In the genomic region with DNA sequence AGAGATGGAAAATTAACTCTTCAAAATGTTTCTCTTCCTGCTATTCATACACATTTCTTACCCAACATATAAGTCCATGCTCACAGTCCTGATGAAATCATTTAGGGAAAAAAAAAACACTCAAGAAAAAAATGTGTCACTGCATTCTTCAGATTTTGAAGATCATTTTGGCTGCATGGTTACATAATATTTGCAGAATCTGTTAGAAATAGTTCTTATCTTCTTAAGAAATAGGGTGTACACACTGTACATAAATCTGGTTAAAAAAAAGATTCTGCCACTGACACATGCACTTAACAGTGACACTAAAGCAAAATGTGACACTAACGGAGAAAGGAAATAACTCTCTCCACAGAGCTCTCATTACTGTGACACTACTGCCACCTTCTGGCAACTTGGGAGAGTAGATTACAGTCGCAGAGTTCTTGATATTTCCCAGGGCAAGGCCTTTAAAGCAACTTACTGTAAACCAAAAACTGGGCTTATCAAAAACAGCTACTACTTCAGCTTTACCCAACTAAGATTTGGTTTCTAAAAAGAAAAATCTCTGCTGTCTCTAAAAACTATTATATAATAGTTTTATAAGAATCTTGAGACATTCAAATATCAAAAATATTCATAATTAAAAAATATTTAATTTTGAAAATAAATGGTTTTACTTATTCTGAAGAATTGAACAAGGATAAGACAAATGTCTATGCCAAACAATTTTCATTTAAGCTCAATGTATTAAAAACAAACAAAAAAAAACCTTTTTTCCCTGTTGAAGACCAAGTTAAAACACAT, we compare ENCODE assay signal across 8 cellular contexts.
DNase-seq lines count a peak whose midpoint lies in the region; ATAC-seq, FAIRE-seq and TF ChIP-seq lines count a peak whose summit lies in the region.

No MANE protein-coding gene starts in this region.

- no peaks in the 10 kb centered on the region for H3K27me3 ChIP-seq in breast epithelium

- H3K27ac ChIP-seq in breast epithelium (no peak overlapping the region), kidney (ENCODE audit: low read depth in 2 of 2, low read length in 2 of 2) (no peak overlapping the region)

- H3K4me3 ChIP-seq in breast epithelium (no peak overlapping the region), kidney (ENCODE audit: low read length in 2 of 2) (no peak overlapping the region)

- intact Hi-C loops in breast epithelium (cut with DNase I; ENCODE audit: low total_unique reads): no loop called here
- intact Hi-C loops in kidney (cut with DNase I): no loop called here

- peak in 2 of 3 donors; percentile 57 to 71 for TF ChIP-seq CTCF in breast epithelium (IDR thresholded peaks at IDR 0.05)
- TF ChIP-seq CTCF in kidney (IDR thresholded peaks at IDR 0.05; ENCODE audit: borderline replicate concordance, extremely low read depth, insufficient read depth): peak; percentile 80

- H3K9ac ChIP-seq in kidney (ENCODE audit: low read length in 2 of 2): no peak overlapping the region

- H3K36me3 ChIP-seq in breast epithelium (no peaks in the 10 kb centered on the region), kidney (ENCODE audit: control insufficient read depth in 1 of 2, insufficient read depth in 2 of 2, low read length in 2 of 2) (peaks cover 4 to 13% of the 10 kb centered on the region in 2 donors)

- FAIRE-seq in kidney (lab: Jason Lieb, UNC): peak; percentile 93

- H3K9me3 ChIP-seq in breast epithelium (no peaks in the 10 kb centered on the region), kidney (ENCODE audit: control insufficient read depth in 1 of 2, low read length in 2 of 2) (no peaks in the 10 kb centered on the region)

- TF ChIP-seq POLR2A in breast epithelium (IDR thresholded peaks at IDR 0.05): no peak

- H3K4me1 ChIP-seq in breast epithelium: no peaks in the 10 kb centered on the region
- H3K4me1 ChIP-seq in kidney (ENCODE audit: control insufficient read depth in 1 of 2, insufficient read depth in 1 of 2, low read depth in 1 of 2, low read length in 2 of 2): no peaks in the 10 kb centered on the region

- DNase-seq in AML-193 (lab: John Stamatoyannopoulos, UW) (peak; percentile 68 to 77), NCI-H2029 treated with DMSO at 0.1 percent for 48 hours (lab: John Stamatoyannopoulos, UW) (peak; percentile 70), T-helper 22 cell (ENCODE audit: low read depth) (peak; percentile 37), breast epithelium (ENCODE audit: low spot score in 2 of 2) (no peak), kidney (no peak)
- peak; percentile 74 for DNase-seq in stimulated activated CD4-positive, alpha-beta T cell treated with anti-CD3 and anti-CD28 coated beads, Interleukin-4, amount 100 ng/mL, for 24 hours

- ATAC-seq in GM18858 (IDR thresholded peaks at IDR 0.05; ENCODE audit: unreplicated experiment) (peak; percentile 95), HG03066 (IDR thresholded peaks at IDR 0.05; ENCODE audit: low read depth, unreplicated experiment) (peak; percentile 73)

Comparison
In these comparisons a context has a peak if more than half of its experiments do, and no peak if none do; other contexts are left out.
1. DNase-seq: peak in AML-193 (2 of 2), NCI-H2029 treated with DMSO at 0.1 percent for 48 hours (single experiment), T-helper 22 cell (single experiment) and stimulated activated CD4-positive, alpha-beta T cell treated with anti-CD3 and anti-CD28 coated beads, Interleukin-4, amount 100 ng/mL, for 24 hours (single experiment); none in breast epithelium (0 of 2) and kidney (single experiment).